ENCODE assay signal across 8 cellular contexts in genomic region chrX:76172325-76172887, GRCh38. TPM values are rescaled to one million over a fixed set of nuclear protein-coding genes. Genes with fewer than 3 reads are reported as not detected.
A peak's percentile ranks its signal among the peaks of the same experiment; 100 is the strongest.
DNase-seq lines count a peak whose midpoint lies in the region; TF ChIP-seq lines count a peak whose summit lies in the region.

No MANE protein-coding gene starts in this region.

- H3K36me3 Mint-ChIP-seq in activated CD4-positive, alpha-beta T cell treated with anti-CD3 and anti-CD28 coated beads, Interleukin-2, amount 10 ng/mL, durations not matched to agents 24 days and 14 days (ENCODE audit: low read depth), result peaks cover 27% of the 10 kb centered on the region

- H3K27me3 Mint-ChIP-seq in activated CD4-positive, alpha-beta T cell treated with anti-CD3 and anti-CD28 coated beads, Interleukin-2, amount 10 ng/mL, durations not matched to agents 24 days and 14 days, result no peaks in the 10 kb centered on the region

- no peaks in the 10 kb centered on the region for H3K9me3 ChIP-seq in duodenal mucosa (ENCODE audit: control insufficient read depth in 1 of 2, low read length in 2 of 2)
- H3K9me3 ChIP-seq in muscle layer of duodenum (ENCODE audit: control insufficient read depth in 1 of 2, low read length in 2 of 2), result no peaks in the 10 kb centered on the region

- H3K9ac ChIP-seq in duodenal mucosa (ENCODE audit: low read depth in 1 of 2, low read length in 2 of 2), result peak overlapping the region; percentile 40 to 70

- H3K9me3 Mint-ChIP-seq in activated CD4-positive, alpha-beta T cell treated with anti-CD3 and anti-CD28 coated beads, Interleukin-2, amount 10 ng/mL, durations not matched to agents 24 days and 14 days, result no peaks in the 10 kb centered on the region

- peaks cover 14 to 21% of the 10 kb centered on the region in 2 donors for H3K4me1 ChIP-seq in duodenal mucosa (ENCODE audit: control insufficient read depth in 1 of 2, insufficient read depth in 2 of 2, low read length in 2 of 2)
- H3K4me1 ChIP-seq in muscle layer of duodenum (ENCODE audit: control insufficient read depth in 1 of 2, insufficient read depth in 2 of 2, low read length in 2 of 2), result peaks cover 4 to 21% of the 10 kb centered on the region in 2 donors

- TF ChIP-seq CTCF in LNCaP clone FGC (IDR thresholded peaks at IDR 0.05; ENCODE audit: control insufficient read depth, extremely low read depth, insufficient read depth), result no peak

- DNase-seq in activated CD4-positive, alpha-beta T cell treated with anti-CD3 and anti-CD28 coated beads, Interleukin-2, amount 10 ng/mL, durations not matched to agents 24 days and 14 days, result no peak
- DNase-seq in activated CD4-positive, alpha-beta T cell treated with anti-CD3 and anti-CD28 coated beads, Interleukin-2, amount 50 U/mL, for 1 hour, result no peak
- DNase-seq in LNCaP clone FGC (ENCODE audit: low read depth) (no peak), HuH-7.5 (ENCODE audit: low spot score) (no peak), AML-193 (lab: John Stamatoyannopoulos, UW) (no peak)
- DNase-seq in stimulated activated CD8-positive, alpha-beta memory T cell treated with anti-CD3 and anti-CD28 coated beads, Interleukin-4, amount 100 ng/mL, for 48 hours, result no peak

- peak overlapping the region; percentile 99 for H3K27ac Mint-ChIP-seq in activated CD4-positive, alpha-beta T cell treated with anti-CD3 and anti-CD28 coated beads, Interleukin-2, amount 10 ng/mL, durations not matched to agents 24 days and 14 days

- H3K36me3 ChIP-seq in duodenal mucosa (ENCODE audit: control insufficient read depth in 1 of 2, insufficient read depth in 2 of 2, low read length in 2 of 2) (peaks cover 5 to 7% of the 10 kb centered on the region in 2 donors), muscle layer of duodenum (ENCODE audit: control insufficient read depth in 1 of 2, insufficient read depth in 2 of 2, low read length in 2 of 2) (peaks cover 3 to 5% of the 10 kb centered on the region in 2 donors)

- peak overlapping the region; percentile 73 for H3K27ac ChIP-seq in duodenal mucosa (ENCODE audit: low read depth, low read length)
- H3K27ac ChIP-seq in muscle layer of duodenum (ENCODE audit: low read length), result peak overlapping the region; percentile 82

- peaks cover 37% of the 10 kb centered on the region for H3K4me1 Mint-ChIP-seq in activated CD4-positive, alpha-beta T cell treated with anti-CD3 and anti-CD28 coated beads, Interleukin-2, amount 10 ng/mL, durations not matched to agents 24 days and 14 days

- H3K4me3 ChIP-seq in LNCaP clone FGC (ENCODE audit: low read depth, low read length), result peak overlapping the region; percentile 73
- H3K4me3 ChIP-seq in duodenal mucosa (ENCODE audit: low read depth in 1 of 2, low read length in 2 of 2), result peak overlapping the region; percentile 74 to 78
- peak overlapping the region; percentile 72 to 87 for H3K4me3 ChIP-seq in muscle layer of duodenum (ENCODE audit: low read depth in 1 of 2, low read length in 2 of 2)

- H3K4me3 Mint-ChIP-seq in activated CD4-positive, alpha-beta T cell treated with anti-CD3 and anti-CD28 coated beads, Interleukin-2, amount 10 ng/mL, durations not matched to agents 24 days and 14 days, result peak overlapping the region; percentile 94

- H3K27me3 ChIP-seq in duodenal mucosa (ENCODE audit: control insufficient read depth in 1 of 2, insufficient read depth in 2 of 2, low read length in 2 of 2) (no peaks in the 10 kb centered on the region), muscle layer of duodenum (ENCODE audit: low read depth, low read length) (no peaks in the 10 kb centered on the region)

- intact Hi-C loops in activated CD4-positive, alpha-beta T cell treated with anti-CD3 and anti-CD28 coated beads, Interleukin-2, amount 10 ng/mL, durations not matched to agents 24 days and 14 days (cut with micrococcal nuclease), result loop anchor here (5.0 to 10.0 kb wide), 4 partner anchors 255 to 1932 kb away; partner anchors contain the start of genes MAGEE1, PGK1 and RLIM

RNA-seq across cellular contexts. Expression of gene PBDC1, which starts 0.5 kb away (rescaled TPM):
- total RNA-seq in activated CD4-positive, alpha-beta T cell treated with anti-CD3 and anti-CD28 coated beads, Interleukin-2, amount 10 ng/mL, durations not matched to agents 24 days and 14 days, result 45.5 and 47.4 TPM in 2 replicates
